25 cellular contexts compared by ENCODE assay signal in genomic region chr1:56533197-56533596, GRCh38. TPM values are rescaled to one million over a fixed set of nuclear protein-coding genes. Genes with fewer than 3 reads are reported as not detected.
DNase-seq lines count a peak whose midpoint lies in the region; ATAC-seq and TF ChIP-seq lines count a peak whose summit lies in the region.
"Had no signal": no experiment of that assay in that cellular context is flagged by ENCODE, and none has a peak within 500 bp of the region (broad histone marks: within the 10 kb centered on the region; RNA-seq: fewer than 3 reads in every experiment).

No MANE protein-coding gene starts in this region.

- 88% methylated on average over 3 of the region's 3 CpGs for WGBS in smooth muscle cell (ENCODE audit: low lambda C conversion rate)
- WGBS in transverse colon (ENCODE audit: low coverage in 1 of 2), 2 donors: 75 to 86% methylated on average over 2 to 3 of the region's 3 CpGs

- peaks cover 6% of the 10 kb centered on the region for H3K36me3 ChIP-seq in smooth muscle cell (ENCODE audit: low read depth)
- peaks cover 0 to 13% (median 0%) of the 10 kb centered on the region in 4 donors for H3K36me3 ChIP-seq in transverse colon

- H2AFZ ChIP-seq in smooth muscle cell (ENCODE audit: low read depth): no peak overlapping the region

- TF ChIP-seq CTCF in smooth muscle cell (IDR thresholded peaks at IDR 0.05; ENCODE audit: borderline replicate concordance, insufficient read depth, poor library complexity, severe bottlenecking): no peak
- no peak for TF ChIP-seq CTCF in transverse colon (IDR thresholded peaks at IDR 0.05)

- in situ Hi-C loops in transverse colon (cut with MboI; ENCODE audit: low pct_ligation_motif_present in 1 of 4, low pct_unique_long_range_greater_than_20kb in 1 of 4, low sequenced_read_pairs in 3 of 4): no loop called here

- peaks cover 81% of the 10 kb centered on the region for H3K79me2 ChIP-seq in smooth muscle cell (ENCODE audit: low read depth)

- DNase-seq in smooth muscle cell (lab: John Stamatoyannopoulos, UW; ENCODE audit: unreplicated experiment): no peak
- DNase-seq in effector CD8-positive, alpha-beta T cell (lab: John Stamatoyannopoulos, UW): no peak
- no peak for DNase-seq in OCI-M1 (lab: John Stamatoyannopoulos, UW)
- no peak for DNase-seq in transverse colon
- no peak for DNase-seq in activated effector memory CD4-positive, alpha-beta T cell treated with Interleukin-2 at 50 U/mL for 16 hours
- DNase-seq: activated CD4-positive, alpha-beta T cell treated with anti-CD3 and anti-CD28 coated beads for 1 hour; activated naive CD4-positive, alpha-beta T cell treated with anti-CD3 and anti-CD28 coated beads, Interleukin-2, amount 10 ng/mL, durations not matched to agents 7 days and 5 days; activated T-cell treated with anti-CD3 and anti-CD28 coated beads, Interleukin-2, amount 50 U/mL, for 48 hours; AML-193; anterior cingulate cortex; caudate nucleus; dermis blood vessel endothelial cell; DMS79; heart right ventricle; immature natural killer cell; NCI-H1694 treated with DMSO at 0.1 percent for 48 hours; NCI-H69; SHP77; stimulated activated CD4-positive, alpha-beta T cell treated with anti-CD3 and anti-CD28 coated beads, Interleukin-4, amount 100 ng/mL, for 1 hour; SW 1271 had no signal

- no peak overlapping the region for H3K4me2 ChIP-seq in smooth muscle cell

- ATAC-seq in GM19463 (IDR thresholded peaks at IDR 0.05; ENCODE audit: unreplicated experiment) (peak; percentile 19), HG02678 (IDR thresholded peaks at IDR 0.05; ENCODE audit: unreplicated experiment) (peak; percentile 23), HG03342 (IDR thresholded peaks at IDR 0.05; ENCODE audit: unreplicated experiment) (peak; percentile 15)
- ATAC-seq: heart right ventricle, K562 had no signal

- H3K27me3 ChIP-seq in smooth muscle cell (ENCODE audit: low read depth) (no peaks in the 10 kb centered on the region), transverse colon (no peaks in the 10 kb centered on the region)
- H3K27me3 ChIP-seq: heart right ventricle had no signal

- H3F3A ChIP-seq in smooth muscle cell (ENCODE audit: low read depth): peaks cover 4% of the 10 kb centered on the region

- H3K4me3 ChIP-seq in smooth muscle cell: no peak overlapping the region
- H3K4me3 ChIP-seq in transverse colon: no peak overlapping the region
- H3K4me3 ChIP-seq: heart right ventricle, K562 had no signal

- TF ChIP-seq EP300 in transverse colon (IDR thresholded peaks at IDR 0.05; ENCODE audit: low read depth): no peak

- intact Hi-C loops in transverse colon (cut with DNase I; ENCODE audit: low total_unique reads): no loop called here

- H3K27ac ChIP-seq in smooth muscle cell (ENCODE audit: low read depth) (peak overlapping the region; percentile 70), transverse colon (no peak overlapping the region)

- no peak for TF ChIP-seq POLR2A in transverse colon (IDR thresholded peaks at IDR 0.05)

- H3K9me3 ChIP-seq in smooth muscle cell (replicated peaks; ENCODE audit: low read depth) (no peaks in the 10 kb centered on the region), transverse colon (no peaks in the 10 kb centered on the region)
- H3K9me3 ChIP-seq: heart right ventricle had no signal

- peaks cover 100% of the 10 kb centered on the region for H4K20me1 ChIP-seq in smooth muscle cell (ENCODE audit: low read depth)

- no peak overlapping the region for H3K9ac ChIP-seq in smooth muscle cell (ENCODE audit: low read depth)

- peaks cover 4% of the 10 kb centered on the region for H3K4me1 ChIP-seq in smooth muscle cell (ENCODE audit: low read depth)
- H3K4me1 ChIP-seq in transverse colon: peaks cover 6 to 18% (median 11%) of the 10 kb centered on the region in 4 donors

RNA-seq across cellular contexts. Expression of gene PLPP3, which starts 46.2 kb away (rescaled TPM):
- 74.3 and 81.5 TPM in 2 replicates for total RNA-seq in smooth muscle cell
- polyA plus RNA-seq in smooth muscle cell: 48.5 and 56.9 TPM in 2 replicates
- 10 to 100 TPM; 51.2 to 75.1 (median 63.3) TPM for total RNA-seq in transverse colon
- total RNA-seq: activated CD8-positive, alpha-beta memory T cell treated with anti-CD3 and anti-CD28 coated beads for 36 hours had no signal
- polyA plus RNA-seq: immature natural killer cell had no signal
